ENCODE assay signal across 21 cellular contexts in genomic region chr17:67652433-67652832, GRCh38.
DNase-seq lines count a peak whose midpoint lies in the region; ATAC-seq and TF ChIP-seq lines count a peak whose summit lies in the region.
"Had no signal": no experiment of that assay in that cellular context is flagged by ENCODE, and none has a peak within 500 bp of the region (broad histone marks: within the 10 kb centered on the region; RNA-seq: fewer than 3 reads in every experiment).

No MANE protein-coding gene starts in this region.

- peak overlapping the region; percentile 76 for H3K4me3 Mint-ChIP-seq in natural killer cell treated with Interleukin-12 subunit alpha and Interleukin-12 subunit beta and Interleukin-15 and Interleukin-18, amount 100 ng/mL, for 72 hours
- H3K4me3 Mint-ChIP-seq in natural killer cell (no peak overlapping the region), endodermal cell (no peak overlapping the region)
- no peak overlapping the region for H3K4me3 Mint-ChIP-seq in CD4-positive, alpha-beta T cell
- H3K4me3 Mint-ChIP-seq: HFFc6 had no signal

- POLR2A ChIA-PET in CD4-positive, alpha-beta T cell (lab: Charles Lee) = no interaction called here

- no peaks in the 10 kb centered on the region for H3K27me3 Mint-ChIP-seq in natural killer cell treated with Interleukin-12 subunit alpha and Interleukin-12 subunit beta and Interleukin-15 and Interleukin-18, amount 100 ng/mL, for 72 hours
- H3K27me3 Mint-ChIP-seq in natural killer cell (ENCODE audit: low read depth in 2 of 2) (no peaks in the 10 kb centered on the region), endodermal cell (ENCODE audit: insufficient read depth) (no peaks in the 10 kb centered on the region)
- no peaks in the 10 kb centered on the region for H3K27me3 Mint-ChIP-seq in CD4-positive, alpha-beta T cell

- peaks cover 63 to 83% of the 10 kb centered on the region in 2 donors for H3K4me1 Mint-ChIP-seq in natural killer cell treated with Interleukin-12 subunit alpha and Interleukin-12 subunit beta and Interleukin-15 and Interleukin-18, amount 100 ng/mL, for 72 hours (ENCODE audit: low read depth in 2 of 2)
- H3K4me1 Mint-ChIP-seq in natural killer cell (peaks cover 48 to 83% of the 10 kb centered on the region in 2 donors), endodermal cell (peaks cover 22% of the 10 kb centered on the region)
- H3K4me1 Mint-ChIP-seq in CD4-positive, alpha-beta T cell (ENCODE audit: low read depth) = no peaks in the 10 kb centered on the region

- no peak for DNase-seq in natural killer cell treated with Interleukin-12 subunit alpha and Interleukin-12 subunit beta and Interleukin-15 and Interleukin-18, amount 100 ng/mL, for 72 hours (ENCODE audit: low spot score)
- DNase-seq in natural killer cell (no peak), NCI-H82 (lab: John Stamatoyannopoulos, UW) (peak; percentile 92), endodermal cell (no peak), NCI-H2227 treated with DMSO at 0.1 percent for 48 hours (lab: John Stamatoyannopoulos, UW) (no peak), kidney glomerular epithelial cell (lab: John Stamatoyannopoulos, UW) (no peak)
- DNase-seq in CD4-positive, alpha-beta T cell = no peak
- DNase-seq: ACHN, EL, HFFc6, MG63, NCI-H1105, NCI-H146, NCI-H2081, NCI-H774, T-helper 1 cell had no signal

- H3K27ac ChIP-seq in endodermal cell (ENCODE audit: low read depth, low read length) = no peak overlapping the region
- no peak overlapping the region for H3K27ac ChIP-seq in CD4-positive, alpha-beta T cell (ENCODE audit: low read depth, low read length)
- H3K27ac ChIP-seq: 22Rv1, C4-2B, SJSA1 had no signal

- no peaks in the 10 kb centered on the region for H3K27me3 ChIP-seq in endodermal cell (ENCODE audit: control insufficient read depth, insufficient read depth, low read length, poor library complexity, severe bottlenecking)
- H3K27me3 ChIP-seq in CD4-positive, alpha-beta T cell (ENCODE audit: control insufficient read depth, insufficient read depth, low read length) = no peaks in the 10 kb centered on the region
- H3K27me3 ChIP-seq: MG63 had no signal

- H3K9ac ChIP-seq in endodermal cell (ENCODE audit: extremely low read depth, low read length, poor library complexity, severe bottlenecking) = no peak overlapping the region

- peak overlapping the region; percentile 96 to 97 for H3K27ac Mint-ChIP-seq in natural killer cell treated with Interleukin-12 subunit alpha and Interleukin-12 subunit beta and Interleukin-15 and Interleukin-18, amount 100 ng/mL, for 72 hours
- H3K27ac Mint-ChIP-seq in natural killer cell (peak overlapping the region in 1 of 2 donors; percentile 16), endodermal cell (peak overlapping the region; percentile 26)
- no peak overlapping the region for H3K27ac Mint-ChIP-seq in CD4-positive, alpha-beta T cell
- H3K27ac Mint-ChIP-seq: HFFc6 had no signal

- no peaks in the 10 kb centered on the region for H3K4me1 ChIP-seq in endodermal cell (ENCODE audit: control insufficient read depth, insufficient read depth, low read length)
- H3K4me1 ChIP-seq: SJSA1 had no signal

- CTCF ChIA-PET in CD4-positive, alpha-beta T cell (lab: Charles Lee) = no interaction called here

- peaks cover 4% of the 10 kb centered on the region for H3K36me3 Mint-ChIP-seq in natural killer cell treated with Interleukin-12 subunit alpha and Interleukin-12 subunit beta and Interleukin-15 and Interleukin-18, amount 100 ng/mL, for 72 hours
- H3K36me3 Mint-ChIP-seq in natural killer cell (no peaks in the 10 kb centered on the region), endodermal cell (ENCODE audit: low read depth) (peaks cover 6% of the 10 kb centered on the region)
- H3K36me3 Mint-ChIP-seq in CD4-positive, alpha-beta T cell (ENCODE audit: low read depth) = peaks cover 52% of the 10 kb centered on the region

- WGBS in endodermal cell (ENCODE audit: insufficient coverage in 1 of 2, insufficient read length in 1 of 2), 2 experiments = 97 to 98% methylated on average over 13 to 14 of the region's 14 CpGs

- TF ChIP-seq CTCF in natural killer cell (IDR thresholded peaks at IDR 0.05) (no peak), endodermal cell (conservative IDR thresholded peaks at IDR 0.05) (no peak)
- no peak for TF ChIP-seq CTCF in CD4-positive, alpha-beta T cell (IDR thresholded peaks at IDR 0.05)

- ATAC-seq in natural killer cell treated with Interleukin-12 subunit alpha and Interleukin-12 subunit beta and Interleukin-15 and Interleukin-18, amount 100 ng/mL, for 72 hours = no peak
- ATAC-seq in natural killer cell (no peak), HG02759 (IDR thresholded peaks at IDR 0.05; ENCODE audit: unreplicated experiment) (no peak)
- ATAC-seq in CD4-positive, alpha-beta T cell (ENCODE audit: poor library complexity) = no peak
- ATAC-seq: Right ventricle myocardium inferior had no signal

- H3K4me3 ChIP-seq in endodermal cell (ENCODE audit: low read length) = no peak overlapping the region
- H3K4me3 ChIP-seq: MG63, SJSA1 had no signal

- H3K9me3 ChIP-seq in endodermal cell (ENCODE audit: control insufficient read depth, low read length) = peaks cover under 1% of the 10 kb centered on the region
- peaks cover 1% of the 10 kb centered on the region for H3K9me3 ChIP-seq in CD4-positive, alpha-beta T cell (ENCODE audit: control insufficient read depth, low read length)
- H3K9me3 ChIP-seq: MG63, SJSA1 had no signal

- H3K36me3 ChIP-seq in endodermal cell (ENCODE audit: control insufficient read depth, insufficient read depth, low read length) = no peaks in the 10 kb centered on the region
- H3K36me3 ChIP-seq: MG63, SJSA1 had no signal

- intact Hi-C loops in natural killer cell (cut with micrococcal nuclease) = no loop called here
- intact Hi-C loops in CD4-positive, alpha-beta T cell (cut with DNase I, micrococcal nuclease) = no loop called here

- H3K9me3 Mint-ChIP-seq in natural killer cell treated with Interleukin-12 subunit alpha and Interleukin-12 subunit beta and Interleukin-15 and Interleukin-18, amount 100 ng/mL, for 72 hours = no peaks in the 10 kb centered on the region
- H3K9me3 Mint-ChIP-seq in natural killer cell (no peaks in the 10 kb centered on the region), endodermal cell (no peaks in the 10 kb centered on the region)
- H3K9me3 Mint-ChIP-seq in CD4-positive, alpha-beta T cell = no peaks in the 10 kb centered on the region
- H3K9me3 Mint-ChIP-seq: HFFc6 had no signal
